8 cellular contexts compared by ENCODE assay signal in the genomic region with DNA sequence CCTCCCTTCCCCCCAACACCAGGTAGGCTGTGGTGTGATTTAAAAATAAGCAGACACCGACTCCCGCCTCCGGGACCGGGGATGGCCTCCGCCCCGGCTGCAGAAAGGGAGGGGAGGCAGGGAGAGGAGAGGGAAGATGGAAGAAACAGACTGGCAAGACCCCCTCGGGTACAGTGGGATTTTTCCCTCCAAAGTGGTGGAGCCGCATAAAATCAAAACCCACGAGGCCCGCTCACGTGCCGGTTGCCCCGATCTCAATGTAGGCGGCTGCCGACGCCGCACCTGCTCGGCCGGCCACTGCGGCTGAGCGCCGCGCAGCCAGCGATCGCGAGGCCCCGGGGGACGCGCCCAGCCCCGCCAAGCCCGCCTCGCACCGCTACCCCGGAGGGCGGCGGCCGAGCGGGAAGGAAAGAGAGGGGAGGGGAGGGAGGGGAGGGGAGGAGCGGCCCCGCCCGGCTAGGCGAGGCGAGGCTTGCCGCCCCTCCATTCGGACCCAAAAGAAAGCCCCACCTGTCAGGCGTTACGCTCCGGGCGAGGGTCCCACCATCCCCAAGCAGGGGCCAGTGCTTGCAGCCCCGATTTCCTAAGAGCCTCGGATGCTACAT. TPM values are rescaled to one million over a fixed set of nuclear protein-coding genes. Genes with fewer than 3 reads are reported as not detected.
DNase-seq lines count a peak whose midpoint lies in the region; ATAC-seq and TF ChIP-seq lines count a peak whose summit lies in the region.

No MANE protein-coding gene starts in this region.

- peaks cover 24% of the 10 kb centered on the region for H3K4me1 Mint-ChIP-seq in activated B cell treated with CpG ODN at 0.5 μM for 24 hours

- peaks cover 0 to 18% (median 11%) of the 10 kb centered on the region in 3 donors for H3K4me1 ChIP-seq in gastroesophageal sphincter

- no peak for TF ChIP-seq POLR2A in gastroesophageal sphincter (IDR thresholded peaks at IDR 0.05)

- no peak for TF ChIP-seq CTCF in HL-60 (IDR thresholded peaks at IDR 0.05; ENCODE audit: insufficient read depth, low read length)
- no peak for TF ChIP-seq CTCF in activated B cell treated with CpG ODN at 0.5 μM for 24 hours (IDR thresholded peaks at IDR 0.05)
- no peak for TF ChIP-seq CTCF in gastroesophageal sphincter (IDR thresholded peaks at IDR 0.05)
- TF ChIP-seq CTCF in retinal pigment epithelial cell (conservative IDR thresholded peaks at IDR 0.05; ENCODE audit: low read depth, low read length), result no peak

- peaks cover 15% of the 10 kb centered on the region for H3K27me3 Mint-ChIP-seq in activated B cell treated with CpG ODN at 0.5 μM for 24 hours

- ATAC-seq in activated B cell treated with CpG ODN at 0.5 μM for 24 hours (ENCODE audit: low read depth) (peak; percentile 69), gastroesophageal sphincter (peak; percentile 34), GM21529 (IDR thresholded peaks at IDR 0.05; ENCODE audit: unreplicated experiment) (no peak)

- no peaks in the 10 kb centered on the region for H3K9me3 ChIP-seq in gastroesophageal sphincter

- H3K9me3 Mint-ChIP-seq in activated B cell treated with CpG ODN at 0.5 μM for 24 hours, result no peaks in the 10 kb centered on the region

- peak overlapping the region; percentile 90 for H3K4me3 Mint-ChIP-seq in activated B cell treated with CpG ODN at 0.5 μM for 24 hours

- no peaks in the 10 kb centered on the region for H3K36me3 ChIP-seq in gastroesophageal sphincter

- H3K27ac Mint-ChIP-seq in activated B cell treated with CpG ODN at 0.5 μM for 24 hours, result peak overlapping the region; percentile 85

- CTCF ChIA-PET in activated B cell treated with CpG ODN at 0.5 μM for 24 hours (lab: Charles Lee), result interaction anchor here (0.7 to 1.9 kb wide), 5 partner anchors 8 to 111 kb away, joined by 3 to 9 read pairs (median 3); a partner anchor contains a TSS

- DNase-seq in AG20443 (ENCODE audit: low spot score) (peak; percentile 22), HL-60 (ENCODE audit: low read depth in 1 of 2, low spot score in 1 of 2) (no peak), activated B cell treated with CpG ODN at 0.5 μM for 24 hours (peak; percentile 39), retinal pigment epithelial cell (ENCODE audit: low read depth) (no peak), posterior vena cava (ENCODE audit: low spot score) (no peak)
- no peak for DNase-seq in NK-92 treated with Interleukin-12 subunit alpha and Interleukin-12 subunit beta, amount 100 ng/mL, for 24 hours (lab: John Stamatoyannopoulos, UW)

- intact Hi-C loops in activated B cell treated with CpG ODN at 0.5 μM for 24 hours (cut with micrococcal nuclease), result loop anchor here (5.0 kb wide), 4 partner anchors 65 to 465 kb away; a partner anchor contains a TSS
- intact Hi-C loops in posterior vena cava (cut with DNase I), result no loop called here

- H3K36me3 Mint-ChIP-seq in activated B cell treated with CpG ODN at 0.5 μM for 24 hours (ENCODE audit: low read depth), result no peaks in the 10 kb centered on the region

- H3K4me3 ChIP-seq in HL-60 (replicated peaks; ENCODE audit: insufficient read depth, low read length) (peak overlapping the region; percentile 49), gastroesophageal sphincter (peak overlapping the region; percentile 8 to 51), retinal pigment epithelial cell (ENCODE audit: low read length) (peak overlapping the region; percentile 52)

- no peak overlapping the region for H3K27ac ChIP-seq in HL-60 (replicated peaks)
- H3K27ac ChIP-seq in gastroesophageal sphincter, result peak overlapping the region in 2 of 4 donors; percentile 10 to 60

- H3K27me3 ChIP-seq in HL-60 (ENCODE audit: insufficient read depth, poor library complexity, severe bottlenecking) (peaks cover 51% of the 10 kb centered on the region), gastroesophageal sphincter (peaks cover 88% of the 10 kb centered on the region)

- 3% methylated on average over 5 of the region's 51 CpGs; no CpG with 5 or more reads in 1 of the 2 donors for WGBS in gastroesophageal sphincter (ENCODE audit: low coverage in 1 of 2), 2 donors

- POLR2A ChIA-PET in activated B cell treated with CpG ODN at 0.5 μM for 24 hours (lab: Charles Lee), result no interaction called here

- TF ChIP-seq EP300 in gastroesophageal sphincter (IDR thresholded peaks at IDR 0.05), result no peak

RNA-seq across cellular contexts. Expression of a gene that starts 0.8 kb away (rescaled TPM):
- total RNA-seq in activated B cell treated with CpG ODN at 0.5 μM for 24 hours (12.5 and 15.4 TPM in 2 replicates), gastroesophageal sphincter (1 to 10 TPM; 2.4 to 7.8 (median 3.6) TPM), posterior vena cava (1 to 10 TPM; 3.0 to 5.2 TPM)

RNA-seq across cellular contexts. Expression of a gene that starts 23.2 kb away (rescaled TPM):
- total RNA-seq in activated B cell treated with CpG ODN at 0.5 μM for 24 hours, result not detected in 2 replicates
- not detected for total RNA-seq in gastroesophageal sphincter
- not detected for total RNA-seq in posterior vena cava

RNA-seq across cellular contexts. Expression of a gene that starts 53.2 kb away (rescaled TPM):
- total RNA-seq in activated B cell treated with CpG ODN at 0.5 μM for 24 hours (not detected in 2 replicates), gastroesophageal sphincter (1 to 10 TPM in 2 of 4 donors, not detected in 2; 1.1 TPM), posterior vena cava (under 1 TPM; 0.29 to 0.32 TPM)

Comparison
In these comparisons a context has a peak if more than half of its experiments do, and no peak if none do; other contexts are left out.
1. DNase-seq: peak in AG20443 (single experiment) and activated B cell treated with CpG ODN at 0.5 μM for 24 hours (single experiment); none in HL-60 (0 of 2), retinal pigment epithelial cell (single experiment), NK-92 treated with Interleukin-12 subunit alpha and Interleukin-12 subunit beta, amount 100 ng/mL, for 24 hours (single experiment) and posterior vena cava (single experiment).
2. Peak in every context shown above with its lines, with median percentiles within 50 percentile points of each other: H3K4me3 ChIP-seq.